In the genomic region with DNA sequence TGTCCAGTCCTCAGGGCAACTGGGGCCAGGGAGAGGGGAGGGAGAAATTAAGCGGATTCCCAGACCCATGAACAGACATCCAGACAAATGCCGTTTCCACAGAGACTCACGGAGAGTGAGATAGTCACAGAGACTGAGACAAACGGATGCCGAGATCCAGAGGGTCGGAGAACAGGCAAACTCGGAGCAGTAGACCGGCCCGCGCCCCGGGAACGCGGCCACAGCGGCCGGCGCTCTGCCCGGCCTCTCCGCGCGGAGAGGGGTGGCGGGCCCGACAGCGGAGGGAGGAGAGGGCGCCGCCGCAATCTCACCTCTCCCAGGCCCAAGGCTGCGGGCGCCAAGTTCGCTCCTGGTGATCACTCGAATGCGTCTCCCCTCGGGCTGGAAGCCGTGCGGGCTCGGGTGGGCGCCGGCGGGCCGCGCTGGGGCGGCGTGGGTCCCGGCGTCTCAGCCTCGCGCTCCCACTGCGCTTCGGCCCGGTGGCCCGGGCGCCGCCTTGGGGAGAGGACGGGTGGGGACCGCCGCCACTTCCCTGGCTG, we compare ENCODE assay signal across 1 cellular context.
TF ChIP-seq lines count a peak whose summit lies in the region.

No MANE protein-coding gene starts in this region.

TF ChIP-seq in K562, 482 proteins besides CTCF, POLR2A, EP300 and RAD21 (continued from another document and continues in another):
- TF ChIP-seq, protein P1, sequence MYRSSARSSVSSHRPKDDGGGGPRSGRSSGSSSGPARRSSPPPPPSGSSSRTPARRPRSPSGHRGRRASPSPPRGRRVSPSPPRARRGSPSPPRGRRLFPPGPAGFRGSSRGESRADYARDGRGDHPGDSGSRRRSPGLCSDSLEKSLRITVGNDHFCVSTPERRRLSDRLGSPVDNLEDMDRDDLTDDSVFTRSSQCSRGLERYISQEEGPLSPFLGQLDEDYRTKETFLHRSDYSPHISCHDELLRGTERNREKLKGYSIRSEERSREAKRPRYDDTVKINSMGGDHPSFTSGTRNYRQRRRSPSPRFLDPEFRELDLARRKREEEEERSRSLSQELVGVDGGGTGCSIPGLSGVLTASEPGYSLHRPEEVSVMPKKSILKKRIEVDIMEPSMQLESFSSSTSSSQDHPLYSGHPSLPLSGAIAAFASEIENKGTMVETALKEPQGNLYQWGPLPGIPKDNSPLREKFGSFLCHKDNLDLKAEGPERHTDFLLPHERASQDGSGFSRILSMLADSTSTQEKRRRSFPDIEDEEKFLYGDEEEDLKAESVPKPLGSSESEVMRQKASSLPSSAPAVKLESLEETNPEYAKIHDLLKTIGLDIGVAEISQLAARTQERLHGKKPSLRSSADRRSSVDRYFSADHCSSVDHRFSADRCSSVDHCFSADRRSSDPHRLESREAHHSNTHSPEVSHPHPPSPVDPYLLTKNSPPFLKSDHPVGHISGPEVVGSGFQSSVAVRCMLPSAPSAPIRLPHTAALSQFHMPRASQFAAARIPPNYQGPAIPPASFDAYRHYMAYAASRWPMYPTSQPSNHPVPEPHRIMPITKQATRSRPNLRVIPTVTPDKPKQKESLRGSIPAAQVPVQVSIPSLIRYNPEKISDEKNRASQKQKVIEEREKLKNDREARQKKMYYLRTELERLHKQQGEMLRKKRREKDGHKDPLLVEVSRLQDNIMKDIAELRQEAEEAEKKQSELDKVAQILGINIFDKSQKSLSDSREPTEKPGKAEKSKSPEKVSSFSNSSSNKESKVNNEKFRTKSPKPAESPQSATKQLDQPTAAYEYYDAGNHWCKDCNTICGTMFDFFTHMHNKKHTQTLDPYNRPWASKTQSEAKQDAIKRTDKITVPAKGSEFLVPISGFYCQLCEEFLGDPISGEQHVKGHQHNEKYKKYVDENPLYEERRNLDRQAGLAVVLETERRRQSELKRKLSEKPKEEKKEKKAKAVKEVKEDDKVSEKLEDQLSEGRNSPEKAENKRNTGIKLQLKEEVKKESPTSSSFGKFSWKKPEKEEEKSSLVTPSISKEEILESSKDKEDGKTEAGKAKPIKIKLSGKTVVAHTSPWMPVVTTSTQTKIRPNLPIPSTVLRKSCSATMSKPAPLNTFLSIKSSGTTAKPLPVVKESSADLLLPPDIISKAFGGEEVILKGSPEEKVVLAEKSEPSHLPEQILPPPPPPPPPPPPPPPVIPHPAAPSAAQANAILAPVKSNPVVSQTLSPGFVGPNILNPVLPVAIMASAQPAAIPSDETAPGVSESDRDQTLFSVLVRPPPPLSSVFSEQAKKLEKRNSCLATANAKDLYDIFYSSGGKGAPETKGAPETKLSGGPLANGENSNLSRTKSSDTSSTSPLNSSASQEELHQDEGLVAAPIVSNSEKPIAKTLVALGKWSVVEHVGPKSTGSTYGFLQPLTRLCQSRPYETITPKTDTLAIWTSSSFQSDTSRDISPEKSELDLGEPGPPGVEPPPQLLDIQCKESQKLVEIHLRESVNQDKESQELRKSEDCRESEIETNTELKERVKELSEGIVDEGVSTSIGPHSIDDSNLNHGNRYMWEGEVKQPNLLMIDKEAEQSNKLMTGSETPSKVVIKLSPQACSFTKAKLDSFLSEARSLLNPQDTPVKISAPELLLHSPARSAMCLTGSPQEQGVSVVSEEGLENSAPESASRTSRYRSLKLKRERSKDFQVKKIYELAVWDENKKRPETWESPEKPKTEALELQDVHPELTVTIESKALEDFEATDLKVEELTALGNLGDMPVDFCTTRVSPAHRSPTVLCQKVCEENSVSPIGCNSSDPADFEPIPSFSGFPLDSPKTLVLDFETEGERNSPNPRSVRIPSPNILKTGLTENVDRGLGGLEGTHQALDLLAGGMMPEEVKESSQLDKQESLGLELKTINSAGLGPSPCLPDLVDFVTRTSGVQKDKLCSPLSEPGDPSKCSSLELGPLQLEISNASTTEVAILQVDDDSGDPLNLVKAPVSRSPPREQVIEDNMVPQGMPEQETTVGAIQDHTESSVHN (IDR thresholded peaks at IDR 0.05; ENCODE audit: borderline replicate concordance in 1 of 2, low read depth in 1 of 2) = no peak
- TF ChIP-seq, protein P2, sequence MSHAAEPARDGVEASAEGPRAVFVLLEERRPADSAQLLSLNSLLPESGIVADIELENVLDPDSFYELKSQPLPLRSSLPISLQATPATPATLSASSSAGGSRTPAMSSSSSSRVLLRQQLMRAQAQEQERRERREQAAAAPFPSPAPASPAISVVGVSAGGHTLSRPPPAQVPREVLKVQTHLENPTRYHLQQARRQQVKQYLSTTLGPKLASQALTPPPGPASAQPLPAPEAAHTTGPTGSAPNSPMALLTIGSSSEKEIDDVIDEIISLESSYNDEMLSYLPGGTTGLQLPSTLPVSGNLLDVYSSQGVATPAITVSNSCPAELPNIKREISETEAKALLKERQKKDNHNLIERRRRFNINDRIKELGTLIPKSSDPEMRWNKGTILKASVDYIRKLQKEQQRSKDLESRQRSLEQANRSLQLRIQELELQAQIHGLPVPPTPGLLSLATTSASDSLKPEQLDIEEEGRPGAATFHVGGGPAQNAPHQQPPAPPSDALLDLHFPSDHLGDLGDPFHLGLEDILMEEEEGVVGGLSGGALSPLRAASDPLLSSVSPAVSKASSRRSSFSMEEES (CRISPR knock-in tag; IDR thresholded peaks at IDR 0.05) = no peak
- TF ChIP-seq HNRNPUL1 (IDR thresholded peaks at IDR 0.05; ENCODE audit: low read length) (no peak), SRF (CRISPR knock-in tag; IDR thresholded peaks at IDR 0.05) (no peak), RBM17 (IDR thresholded peaks at IDR 0.05; ENCODE audit: borderline replicate concordance, low read depth, low read length) (no peak), NONO (IDR thresholded peaks at IDR 0.05; ENCODE audit: low read depth in 2 of 2, low read length in 1 of 2) (peak in 1 of 2 experiments; percentile 74; a peak in 1 of 4 replicates), TAF1 (IDR thresholded peaks at IDR 0.05; ENCODE audit: control insufficient read depth, extremely low read depth, insufficient read depth, low read length, severe bottlenecking) (no peak), TEAD2 (tag; IDR thresholded peaks at IDR 0.05) (no peak), MECOM (CRISPR knock-in tag; IDR thresholded peaks at IDR 0.05) (no peak), SRSF1 (IDR thresholded peaks at IDR 0.05; ENCODE audit: low read depth, low read length) (no peak), ARID3B (CRISPR knock-in tag; IDR thresholded peaks at IDR 0.05; ENCODE audit: borderline replicate concordance) (no peak), ZNF347 (CRISPR knock-in tag; IDR thresholded peaks at IDR 0.05; ENCODE audit: low read depth) (no peak), U2AF2 (optimal IDR thresholded peaks at IDR 0.05; ENCODE audit: low read depth, low read length) (no peak), NFIX (CRISPR knock-in tag; IDR thresholded peaks at IDR 0.05; ENCODE audit: low read depth) (no peak), ZNF695 (CRISPR knock-in tag; IDR thresholded peaks at IDR 0.05) (no peak), ZNF121 (CRISPR knock-in tag; conservative IDR thresholded peaks at IDR 0.05) (no peak), THAP7 (CRISPR knock-in tag; IDR thresholded peaks at IDR 0.05) (no peak), YY1 (IDR thresholded peaks at IDR 0.05; ENCODE audit: borderline replicate concordance in 1 of 3, control insufficient read depth in 1 of 3, extremely low read depth in 1 of 3, insufficient read depth in 3 of 3, insufficient read length in 1 of 3, insufficient replicate concordance in 2 of 3, low read depth in 1 of 3, low read length in 2 of 3) (no peak), STAG1 (CRISPR knock-in tag; IDR thresholded peaks at IDR 0.05; ENCODE audit: borderline replicate concordance) (no peak), DEAF1 (CRISPR knock-in tag; IDR thresholded peaks at IDR 0.05) (no peak), ZNF764 (CRISPR knock-in tag; IDR thresholded peaks at IDR 0.05; ENCODE audit: low read depth) (no peak), ZNF717 (CRISPR knock-in tag; IDR thresholded peaks at IDR 0.05) (no peak), ZNF146 (CRISPR knock-in tag; IDR thresholded peaks at IDR 0.05; ENCODE audit: unreplicated experiment) (no peak), SMARCA5 (IDR thresholded peaks at IDR 0.05) (no peak), TCF3 (CRISPR knock-in tag; IDR thresholded peaks at IDR 0.05) (no peak), ZNF263 (CRISPR knock-in tag; IDR thresholded peaks at IDR 0.05; ENCODE audit: borderline replicate concordance) (no peak), EP400 (IDR thresholded peaks at IDR 0.05) (no peak), CC2D1A (IDR thresholded peaks at IDR 0.05) (no peak), MEIS2 (IDR thresholded peaks at IDR 0.05; ENCODE audit: partially characterized antibody) (no peak)
- TF ChIP-seq, protein P3, sequence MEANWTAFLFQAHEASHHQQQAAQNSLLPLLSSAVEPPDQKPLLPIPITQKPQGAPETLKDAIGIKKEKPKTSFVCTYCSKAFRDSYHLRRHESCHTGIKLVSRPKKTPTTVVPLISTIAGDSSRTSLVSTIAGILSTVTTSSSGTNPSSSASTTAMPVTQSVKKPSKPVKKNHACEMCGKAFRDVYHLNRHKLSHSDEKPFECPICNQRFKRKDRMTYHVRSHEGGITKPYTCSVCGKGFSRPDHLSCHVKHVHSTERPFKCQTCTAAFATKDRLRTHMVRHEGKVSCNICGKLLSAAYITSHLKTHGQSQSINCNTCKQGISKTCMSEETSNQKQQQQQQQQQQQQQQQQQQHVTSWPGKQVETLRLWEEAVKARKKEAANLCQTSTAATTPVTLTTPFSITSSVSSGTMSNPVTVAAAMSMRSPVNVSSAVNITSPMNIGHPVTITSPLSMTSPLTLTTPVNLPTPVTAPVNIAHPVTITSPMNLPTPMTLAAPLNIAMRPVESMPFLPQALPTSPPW (CRISPR knock-in tag; IDR thresholded peaks at IDR 0.05) = no peak
- TF ChIP-seq, protein P4, sequence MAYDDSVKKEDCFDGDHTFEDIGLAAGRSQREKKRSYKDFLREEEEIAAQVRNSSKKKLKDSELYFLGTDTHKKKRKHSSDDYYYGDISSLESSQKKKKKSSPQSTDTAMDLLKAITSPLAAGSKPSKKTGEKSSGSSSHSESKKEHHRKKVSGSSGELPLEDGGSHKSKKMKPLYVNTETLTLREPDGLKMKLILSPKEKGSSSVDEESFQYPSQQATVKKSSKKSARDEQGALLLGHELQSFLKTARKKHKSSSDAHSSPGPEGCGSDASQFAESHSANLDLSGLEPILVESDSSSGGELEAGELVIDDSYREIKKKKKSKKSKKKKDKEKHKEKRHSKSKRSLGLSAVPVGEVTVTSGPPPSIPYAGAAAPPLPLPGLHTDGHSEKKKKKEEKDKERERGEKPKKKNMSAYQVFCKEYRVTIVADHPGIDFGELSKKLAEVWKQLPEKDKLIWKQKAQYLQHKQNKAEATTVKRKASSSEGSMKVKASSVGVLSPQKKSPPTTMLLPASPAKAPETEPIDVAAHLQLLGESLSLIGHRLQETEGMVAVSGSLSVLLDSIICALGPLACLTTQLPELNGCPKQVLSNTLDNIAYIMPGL (CRISPR knock-in tag; IDR thresholded peaks at IDR 0.05) = 0 out of 2 replicates have a peak, but pooled peaks have one; percentile 53
